Comparison of ENCODE assay signal across 9 cellular contexts in genomic region chr14:23386999-23387398, GRCh38. TPM values are rescaled to one million over a fixed set of nuclear protein-coding genes. Genes with fewer than 3 reads are reported as not detected.
"Had no signal": no experiment of that assay in that cellular context is flagged by ENCODE, and none has a peak within 500 bp of the region (broad histone marks: within the 10 kb centered on the region; RNA-seq: fewer than 3 reads in every experiment).

No MANE protein-coding gene starts in this region.

- FAIRE-seq: HTR-8/SVneo had no signal

- H3K4me3 ChIP-seq: GM23248, HAP-1 had no signal

- H3K9me3 Mint-ChIP-seq: HFFc6, IgD-negative memory B cell had no signal

- ATAC-seq: HCT116 had no signal

- H3K9ac ChIP-seq: GM23248 had no signal

- H3K36me3 ChIP-seq: HAP-1 had no signal

- H3K27ac ChIP-seq: GM23248 had no signal

- H3K4me1 ChIP-seq: HAP-1 had no signal

- H3K4me3 Mint-ChIP-seq: HFFc6, IgD-negative memory B cell had no signal

- H3K4me1 Mint-ChIP-seq: IgD-negative memory B cell had no signal

- H2AFZ ChIP-seq: GM23248 had no signal

- DNase-seq: GM23248, GOT3, HFFc6 had no signal

- H3K36me3 Mint-ChIP-seq: IgD-negative memory B cell had no signal

- H3K27ac Mint-ChIP-seq: HFFc6, IgD-negative memory B cell had no signal

- H3K9me3 ChIP-seq: HAP-1 had no signal

RNA-seq across cellular contexts. Expression of gene CMTM5, which starts 10.2 kb away (rescaled TPM):
- total RNA-seq: GM23248, H4, HFFc6, HT-29 had no signal
- polyA plus RNA-seq: GM23248 had no signal

RNA-seq across cellular contexts. Expression of gene IL25, which starts 14.4 kb away (rescaled TPM):
- total RNA-seq: GM23248, H4, HFFc6, HT-29 had no signal
- polyA plus RNA-seq: GM23248, IgD-negative memory B cell had no signal

RNA-seq across cellular contexts. Expression of gene MYH6, which starts 21.1 kb away (rescaled TPM):
- total RNA-seq: GM23248, H4, HFFc6, HT-29 had no signal
- polyA plus RNA-seq: GM23248, IgD-negative memory B cell had no signal

RNA-seq across cellular contexts. Expression of gene EFS, which starts 22.0 kb away (rescaled TPM):
- total RNA-seq: H4, HT-29 had no signal
- polyA plus RNA-seq: IgD-negative memory B cell had no signal

RNA-seq across cellular contexts. Expression of gene SLC22A17, which starts 34.3 kb away (rescaled TPM):
- total RNA-seq: HT-29 had no signal
